ENCODE assay signal across 9 cellular contexts in genomic region chr12:13135336-13136178, GRCh38. TPM values are rescaled to one million over a fixed set of nuclear protein-coding genes. Genes with fewer than 3 reads are reported as not detected.
DNase-seq lines count a peak whose midpoint lies in the region; ATAC-seq, FAIRE-seq and TF ChIP-seq lines count a peak whose summit lies in the region.
"Had no signal": no experiment of that assay in that cellular context is flagged by ENCODE, and none has a peak within 500 bp of the region (broad histone marks: within the 10 kb centered on the region; RNA-seq: fewer than 3 reads in every experiment).

No MANE protein-coding gene starts in this region.

- H3K4me3 ChIP-seq in AG04450 (ENCODE audit: low read depth, low read length): no peak overlapping the region
- H3K4me3 ChIP-seq in endothelial cell of umbilical vein (replicated peaks in 1 of 3; ENCODE audit: insufficient read depth in 1 of 3, low read depth in 1 of 3, low read length in 3 of 3): no peak overlapping the region
- H3K4me3 ChIP-seq: sigmoid colon had no signal

- TF ChIP-seq POLR2A in endothelial cell of umbilical vein (IDR thresholded peaks at IDR 0.05; ENCODE audit: low read depth, low read length): no peak

- TF ChIP-seq CTCF in AG04450 (IDR thresholded peaks at IDR 0.05; ENCODE audit: low read depth, low read length) (peak; percentile 27; the same call in 1 of the 2 replicates), endothelial cell of umbilical vein (IDR thresholded peaks at IDR 0.05; ENCODE audit: extremely low read depth in 1 of 2, insufficient read depth in 1 of 2, low read depth in 1 of 2, low read length in 2 of 2) (peak in 1 of 2 donors; percentile 17), nephron (IDR thresholded peaks at IDR 0.05; ENCODE audit: unreplicated experiment in 3 of 3) (no peak)

- intact Hi-C loops in endothelial cell of umbilical vein (cut with micrococcal nuclease): loop anchor here (1.0 kb wide), 1 partner anchor 34 kb away; no protein-coding TSS in a partner anchor

- CTCF ChIA-PET in AG04450 (lab: Charles Lee) (interaction anchor here (0.6 to 1.4 kb wide), 4 partner anchors 13 to 327 kb away, joined by 3 to 7 read pairs (median 4); no protein-coding TSS in a partner anchor), endothelial cell of umbilical vein (lab: Charles Lee) (interaction anchor here (0.7 to 1.7 kb wide), 14 partner anchors 10 to 219 kb away, joined by 3 to 7 read pairs (median 4); partner anchors contain the start of gene EMP1)

- peak overlapping the region; percentile 74 for H2AFZ ChIP-seq in endothelial cell of umbilical vein (ENCODE audit: low read depth, low read length)

- peaks cover 4% of the 10 kb centered on the region for H3K27me3 Mint-ChIP-seq in nephron (ENCODE audit: low read depth)

- dilution Hi-C loops in endothelial cell of umbilical vein (cut with MboI; ENCODE audit: extremely low pct_ligation_motif_present, low sequenced_read_pairs): no loop called here

- no peaks in the 10 kb centered on the region for H3K9me1 ChIP-seq in endothelial cell of umbilical vein (replicated peaks; ENCODE audit: control insufficient read depth, extremely low read depth, insufficient read depth, low read length)

- peak; percentile 89 for FAIRE-seq in endothelial cell of umbilical vein (lab: Jason Lieb, UNC)

- ATAC-seq in HG03159 (IDR thresholded peaks at IDR 0.05; ENCODE audit: unreplicated experiment): no peak
- no peak for ATAC-seq in HG03097 (IDR thresholded peaks at IDR 0.05; ENCODE audit: low FRiP score, unreplicated experiment)

- peak overlapping the region; percentile 19 to 71 (median 32) for H3K4me3 Mint-ChIP-seq in nephron

- peak; percentile 16 for DNase-seq in AG04450 (ENCODE audit: low read depth, low spot score)
- DNase-seq in M059J (ENCODE audit: low read depth): peak; percentile 97
- peak; percentile 46 for DNase-seq in endothelial cell of umbilical vein (ENCODE audit: low read depth, low spot score)
- DNase-seq in CD1c-positive myeloid dendritic cell (ENCODE audit: extremely low spot score): no peak
- DNase-seq in activated CD4-positive, CD25-positive, alpha-beta regulatory T cell (lab: John Stamatoyannopoulos, UW): no peak
- DNase-seq: sigmoid colon had no signal

- POLR2A ChIA-PET in AG04450 (lab: Yijun Ruan, JAX) (interaction anchor here (0.6 to 1.0 kb wide), 2 partner anchors 38 to 91 kb away, joined by 3 to 4 read pairs; no protein-coding TSS in a partner anchor), endothelial cell of umbilical vein (lab: Charles Lee) (interaction anchor here (0.9 to 1.5 kb wide), 2 partner anchors 11 to 61 kb away, joined by 4 to 6 read pairs; partner anchors contain the start of gene EMP1)

- peaks cover 20% of the 10 kb centered on the region for H3K4me1 ChIP-seq in endothelial cell of umbilical vein (ENCODE audit: control insufficient read depth, extremely low read depth, insufficient read depth, low read length)
- H3K4me1 ChIP-seq: sigmoid colon had no signal

- peak overlapping the region; percentile 43 for H3K4me2 ChIP-seq in endothelial cell of umbilical vein (ENCODE audit: insufficient read depth, low read length)

- no peaks in the 10 kb centered on the region for H3K36me3 Mint-ChIP-seq in nephron (ENCODE audit: low read depth)

- no TSS peak for BruUV-seq in endothelial cell of umbilical vein (replicated peaks; lab: Mats Ljungman, UMichigan)

- H3K27ac ChIP-seq in AG04450 (ENCODE audit: low read depth, low read length) (no peak overlapping the region), endothelial cell of umbilical vein (ENCODE audit: insufficient read depth, low read depth, low read length) (peak overlapping the region; percentile 30)
- H3K27ac ChIP-seq: sigmoid colon had no signal

- no peaks in the 10 kb centered on the region for H4K20me1 ChIP-seq in endothelial cell of umbilical vein (replicated peaks; ENCODE audit: control insufficient read depth, extremely low read depth, insufficient read depth, low read length)

- H3K9ac ChIP-seq in endothelial cell of umbilical vein (replicated peaks; ENCODE audit: extremely low read depth, insufficient read depth, low read length): peak overlapping the region; percentile 19

- no peaks in the 10 kb centered on the region for H3K36me3 ChIP-seq in endothelial cell of umbilical vein (ENCODE audit: control insufficient read depth in 2 of 2, extremely low read depth in 1 of 2, insufficient read depth in 2 of 2, low read length in 2 of 2)
- H3K36me3 ChIP-seq: sigmoid colon had no signal

- H3K4me1 Mint-ChIP-seq in nephron: peaks cover 31% of the 10 kb centered on the region

- peaks cover 5% of the 10 kb centered on the region; the same call in 1 of the 2 replicates for H3K9me3 ChIP-seq in AG04450 (ENCODE audit: control insufficient read depth, insufficient read depth, low read length)
- H3K9me3 ChIP-seq in endothelial cell of umbilical vein (replicated peaks; ENCODE audit: control insufficient read depth, insufficient read depth, low read length): no peaks in the 10 kb centered on the region
- H3K9me3 ChIP-seq: sigmoid colon had no signal

- no peaks in the 10 kb centered on the region for H3K79me2 ChIP-seq in endothelial cell of umbilical vein (ENCODE audit: control insufficient read depth, insufficient read depth, low read length)

- no peaks in the 10 kb centered on the region for H3K27me3 ChIP-seq in AG04450 (ENCODE audit: control insufficient read depth, insufficient read depth, low read length)
- no peaks in the 10 kb centered on the region for H3K27me3 ChIP-seq in endothelial cell of umbilical vein (ENCODE audit: control insufficient read depth in 2 of 2, insufficient read depth in 2 of 2, low read length in 2 of 2)
- H3K27me3 ChIP-seq: sigmoid colon had no signal

- H3K9me3 Mint-ChIP-seq in nephron: no peaks in the 10 kb centered on the region

- H3K27ac Mint-ChIP-seq in nephron: peak overlapping the region; percentile 69 to 99 (median 94)

TF ChIP-seq in endothelial cell of umbilical vein, 7 proteins besides CTCF, POLR2A, EP300 and RAD21:
- TF ChIP-seq MYC (IDR thresholded peaks at IDR 0.05; ENCODE audit: low read depth, low read length): no peak
- peak; percentile 9 for TF ChIP-seq FOS (IDR thresholded peaks at IDR 0.05; ENCODE audit: borderline replicate concordance, insufficient read depth, low read length)
- no peak for TF ChIP-seq EZH2 (IDR thresholded peaks at IDR 0.05; ENCODE audit: borderline replicate concordance, low read depth, low read length, severe bottlenecking)
- TF ChIP-seq GATA2 (IDR thresholded peaks at IDR 0.05; ENCODE audit: insufficient read depth, insufficient read length, low read depth, low read length): no peak

RNA-seq across cellular contexts. Expression of gene GSG1, which starts 32.1 kb away (rescaled TPM):
- polyA plus RNA-seq in AG04450 (2011; rRNA removed) (1.6 and 1.7 TPM in 2 replicates), endothelial cell of umbilical vein (not detected in 2 replicates)
- 1.0 and 2.3 TPM in 2 replicates for polyA minus RNA-seq in AG04450 (2011; rRNA and poly(A)+ RNA removed)
- not detected in 2 replicates for total RNA-seq in M059J (2014; rRNA removed; shearing (Covaris generic))
- not detected in 2 replicates for total RNA-seq in endothelial cell of umbilical vein
- polyA plus RNA-seq in endothelial cell of umbilical vein (2011; cell fraction: cytosol; rRNA removed): not detected in 2 replicates
- not detected in 2 replicates for polyA plus RNA-seq in endothelial cell of umbilical vein (2011; cell fraction: nucleus; rRNA removed)
- 0.16 TPM in 1 of 2 replicates, not detected in the other for polyA plus RNA-seq in endothelial cell of umbilical vein (2012)
- not detected in 2 replicates for polyA minus RNA-seq in endothelial cell of umbilical vein
- not detected for polyA minus RNA-seq in endothelial cell of umbilical vein (2011; cell fraction: cytosol; rRNA and poly(A)+ RNA removed)
- not detected in 2 replicates for polyA minus RNA-seq in endothelial cell of umbilical vein (2011; cell fraction: nucleus; rRNA and poly(A)+ RNA removed)
- total RNA-seq: sigmoid colon had no signal
- polyA plus RNA-seq: sigmoid colon had no signal

Comparison
In these comparisons a context has a peak if more than half of its experiments do, and no peak if none do; other contexts are left out.
1. DNase-seq: peak in AG04450 (single experiment), M059J (single experiment) and endothelial cell of umbilical vein (single experiment); none in CD1c-positive myeloid dendritic cell (single experiment) and activated CD4-positive, CD25-positive, alpha-beta regulatory T cell (0 of 4).